In genomic region chr13:37109080-37109678, GRCh38 we compare ENCODE assay signal across 10 cellular contexts. TPM values are rescaled to one million over a fixed set of nuclear protein-coding genes. Genes with fewer than 3 reads are reported as not detected.
DNase-seq lines count a peak whose midpoint lies in the region; ATAC-seq, FAIRE-seq and TF ChIP-seq lines count a peak whose summit lies in the region.
"Had no signal": no experiment of that assay in that cellular context is flagged by ENCODE, and none has a peak within 500 bp of the region (broad histone marks: within the 10 kb centered on the region; RNA-seq: fewer than 3 reads in every experiment).

No MANE protein-coding gene starts in this region.

- CTCF ChIA-PET in activated CD8-positive, alpha-beta T cell treated with anti-CD3 and anti-CD28 coated beads for 36 hours (lab: Charles Lee), result interaction anchor here (1.5 kb wide), 1 partner anchor 12 kb away, joined by 4 read pairs; no protein-coding TSS in a partner anchor
- CTCF ChIA-PET in activated CD8-positive, alpha-beta T cell treated with anti-CD3 and anti-CD28 coated beads, Interleukin-2, amount 10 ng/mL, durations not matched to agents 7 days and 5 days (lab: Charles Lee), result no interaction called here

- ATAC-seq in activated CD8-positive, alpha-beta T cell treated with anti-CD3 and anti-CD28 coated beads for 36 hours, result no peak
- no peak for ATAC-seq in activated CD8-positive, alpha-beta T cell treated with anti-CD3 and anti-CD28 coated beads, Interleukin-2, amount 10 ng/mL, durations not matched to agents 7 days and 5 days
- ATAC-seq in HG02642 (IDR thresholded peaks at IDR 0.05; ENCODE audit: poor library complexity, unreplicated experiment), result no peak

- POLR2A ChIA-PET in activated CD8-positive, alpha-beta T cell treated with anti-CD3 and anti-CD28 coated beads for 36 hours (lab: Charles Lee), result no interaction called here
- POLR2A ChIA-PET in activated CD8-positive, alpha-beta T cell treated with anti-CD3 and anti-CD28 coated beads, Interleukin-2, amount 10 ng/mL, durations not matched to agents 7 days and 5 days (lab: Charles Lee), result no interaction called here

- H3K9me3 Mint-ChIP-seq in activated CD8-positive, alpha-beta T cell treated with anti-CD3 and anti-CD28 coated beads for 36 hours, result no peaks in the 10 kb centered on the region
- no peaks in the 10 kb centered on the region for H3K9me3 Mint-ChIP-seq in activated CD8-positive, alpha-beta T cell treated with anti-CD3 and anti-CD28 coated beads, Interleukin-2, amount 10 ng/mL, durations not matched to agents 7 days and 5 days (ENCODE audit: insufficient read depth)
- no peaks in the 10 kb centered on the region for H3K9me3 Mint-ChIP-seq in nephron progenitor cell
- no peaks in the 10 kb centered on the region for H3K9me3 Mint-ChIP-seq in activated T-cell treated with anti-CD3 and anti-CD28 coated beads, Interleukin-2, amount 50 U/mL, for 24 hours

- H3K4me3 Mint-ChIP-seq in activated CD8-positive, alpha-beta T cell treated with anti-CD3 and anti-CD28 coated beads for 36 hours, result no peak overlapping the region
- H3K4me3 Mint-ChIP-seq in activated CD8-positive, alpha-beta T cell treated with anti-CD3 and anti-CD28 coated beads, Interleukin-2, amount 10 ng/mL, durations not matched to agents 7 days and 5 days, result no peak overlapping the region
- no peak overlapping the region for H3K4me3 Mint-ChIP-seq in nephron progenitor cell
- H3K4me3 Mint-ChIP-seq in activated T-cell treated with anti-CD3 and anti-CD28 coated beads, Interleukin-2, amount 50 U/mL, for 24 hours, result no peak overlapping the region
- H3K4me3 Mint-ChIP-seq: activated naive CD8-positive, alpha-beta T cell had no signal

- no peak for DNase-seq in activated CD8-positive, alpha-beta T cell treated with anti-CD3 and anti-CD28 coated beads for 36 hours
- DNase-seq in activated CD8-positive, alpha-beta T cell treated with anti-CD3 and anti-CD28 coated beads, Interleukin-2, amount 10 ng/mL, durations not matched to agents 7 days and 5 days, result no peak
- DNase-seq in NCI-H748 (lab: John Stamatoyannopoulos, UW; ENCODE audit: unreplicated experiment), result peak; percentile 48
- DNase-seq in nephron progenitor cell, result no peak
- DNase-seq in activated T-cell treated with anti-CD3 and anti-CD28 coated beads, Interleukin-2, amount 50 U/mL, for 24 hours, result no peak
- DNase-seq in effector CD8-positive, alpha-beta T cell (lab: John Stamatoyannopoulos, UW), result no peak

- peak; percentile 48 for TF ChIP-seq CTCF in activated CD8-positive, alpha-beta T cell treated with anti-CD3 and anti-CD28 coated beads for 36 hours (IDR thresholded peaks at IDR 0.05)
- TF ChIP-seq CTCF in nephron progenitor cell (IDR thresholded peaks at IDR 0.05), result peak; percentile 64

- intact Hi-C loops in activated CD8-positive, alpha-beta T cell treated with anti-CD3 and anti-CD28 coated beads for 36 hours (cut with micrococcal nuclease), result no loop called here

- FAIRE-seq in endometrium (lab: Jason Lieb, UNC), result peak; percentile 87
- FAIRE-seq: GM18507 had no signal

- no peak overlapping the region for H3K27ac Mint-ChIP-seq in activated CD8-positive, alpha-beta T cell treated with anti-CD3 and anti-CD28 coated beads for 36 hours
- H3K27ac Mint-ChIP-seq in activated CD8-positive, alpha-beta T cell treated with anti-CD3 and anti-CD28 coated beads, Interleukin-2, amount 10 ng/mL, durations not matched to agents 7 days and 5 days, result no peak overlapping the region
- no peak overlapping the region for H3K27ac Mint-ChIP-seq in nephron progenitor cell
- H3K27ac Mint-ChIP-seq in activated T-cell treated with anti-CD3 and anti-CD28 coated beads, Interleukin-2, amount 50 U/mL, for 24 hours, result no peak overlapping the region
- H3K27ac Mint-ChIP-seq: activated naive CD8-positive, alpha-beta T cell had no signal

- no peaks in the 10 kb centered on the region for H3K36me3 Mint-ChIP-seq in activated CD8-positive, alpha-beta T cell treated with anti-CD3 and anti-CD28 coated beads for 36 hours (ENCODE audit: low read depth)
- H3K36me3 Mint-ChIP-seq in activated CD8-positive, alpha-beta T cell treated with anti-CD3 and anti-CD28 coated beads, Interleukin-2, amount 10 ng/mL, durations not matched to agents 7 days and 5 days (ENCODE audit: low read depth), result no peaks in the 10 kb centered on the region
- no peaks in the 10 kb centered on the region for H3K36me3 Mint-ChIP-seq in nephron progenitor cell (ENCODE audit: low read depth)
- no peaks in the 10 kb centered on the region for H3K36me3 Mint-ChIP-seq in activated T-cell treated with anti-CD3 and anti-CD28 coated beads, Interleukin-2, amount 50 U/mL, for 24 hours (ENCODE audit: low read depth)
- H3K36me3 Mint-ChIP-seq: activated naive CD8-positive, alpha-beta T cell had no signal

- H3K4me1 Mint-ChIP-seq in activated CD8-positive, alpha-beta T cell treated with anti-CD3 and anti-CD28 coated beads for 36 hours (ENCODE audit: low read depth), result no peaks in the 10 kb centered on the region
- H3K4me1 Mint-ChIP-seq in activated CD8-positive, alpha-beta T cell treated with anti-CD3 and anti-CD28 coated beads, Interleukin-2, amount 10 ng/mL, durations not matched to agents 7 days and 5 days (ENCODE audit: low read depth), result no peaks in the 10 kb centered on the region
- H3K4me1 Mint-ChIP-seq in nephron progenitor cell, result no peaks in the 10 kb centered on the region
- H3K4me1 Mint-ChIP-seq in activated T-cell treated with anti-CD3 and anti-CD28 coated beads, Interleukin-2, amount 50 U/mL, for 24 hours (ENCODE audit: low read depth), result no peaks in the 10 kb centered on the region

- H3K27me3 Mint-ChIP-seq in activated CD8-positive, alpha-beta T cell treated with anti-CD3 and anti-CD28 coated beads for 36 hours, result peaks cover 6% of the 10 kb centered on the region
- no peaks in the 10 kb centered on the region for H3K27me3 Mint-ChIP-seq in activated CD8-positive, alpha-beta T cell treated with anti-CD3 and anti-CD28 coated beads, Interleukin-2, amount 10 ng/mL, durations not matched to agents 7 days and 5 days (ENCODE audit: low read depth)
- no peaks in the 10 kb centered on the region for H3K27me3 Mint-ChIP-seq in nephron progenitor cell (ENCODE audit: low read depth, poor library complexity)
- H3K27me3 Mint-ChIP-seq in activated T-cell treated with anti-CD3 and anti-CD28 coated beads, Interleukin-2, amount 50 U/mL, for 24 hours, result peaks cover 6% of the 10 kb centered on the region
- H3K27me3 Mint-ChIP-seq: activated naive CD8-positive, alpha-beta T cell had no signal

RNA-seq across cellular contexts. Expression of gene CSNK1A1L, which starts 3.7 kb away (rescaled TPM):
- total RNA-seq in activated CD8-positive, alpha-beta T cell treated with anti-CD3 and anti-CD28 coated beads for 36 hours, result not detected
- not detected for total RNA-seq in activated CD8-positive, alpha-beta T cell treated with anti-CD3 and anti-CD28 coated beads, Interleukin-2, amount 10 ng/mL, durations not matched to agents 7 days and 5 days

RNA-seq across cellular contexts. Expression of gene SUPT20H, which starts 49.7 kb away (rescaled TPM):
- total RNA-seq in activated CD8-positive, alpha-beta T cell treated with anti-CD3 and anti-CD28 coated beads for 36 hours, result 10 to 100 TPM; 59.6 to 63.4 TPM
- total RNA-seq in activated CD8-positive, alpha-beta T cell treated with anti-CD3 and anti-CD28 coated beads, Interleukin-2, amount 10 ng/mL, durations not matched to agents 7 days and 5 days, result 10 to 100 TPM; 67.4 to 71.5 TPM
